ENCODE assay signal across 23 cellular contexts in the genomic region with DNA sequence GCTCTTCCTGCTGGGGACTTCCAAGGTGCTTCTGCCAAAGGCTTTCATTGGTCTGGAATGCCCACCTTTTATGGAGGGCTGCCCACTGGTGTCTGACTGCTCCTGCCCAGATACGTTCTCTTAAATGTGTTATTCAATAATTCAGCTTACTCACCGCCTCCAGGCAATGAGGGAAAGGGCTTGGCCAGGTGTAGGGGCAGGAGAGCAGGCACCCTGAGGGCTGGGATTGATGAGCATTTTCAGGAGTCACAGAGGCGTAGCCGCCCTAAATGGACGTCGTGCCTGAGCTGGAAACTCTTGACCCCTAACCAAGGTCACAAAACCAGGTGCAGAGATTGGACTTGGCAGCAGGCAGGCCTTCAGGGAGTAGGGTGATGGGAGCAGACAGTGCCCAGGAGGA. TPM values are rescaled to one million over a fixed set of nuclear protein-coding genes. Genes with fewer than 3 reads are reported as not detected.
A peak's percentile ranks its signal among the peaks of the same experiment; 100 is the strongest.
DNase-seq lines count a peak whose midpoint lies in the region; ATAC-seq, FAIRE-seq and TF ChIP-seq lines count a peak whose summit lies in the region.
"Had no signal": no experiment of that assay in that cellular context is flagged by ENCODE, and none has a peak within 500 bp of the region (broad histone marks: within the 10 kb centered on the region; RNA-seq: fewer than 3 reads in every experiment).

No MANE protein-coding gene starts in this region.

- H3K4me1 ChIP-seq in RWPE2 (ENCODE audit: insufficient read depth, poor library complexity, severe bottlenecking): peaks cover 4% of the 10 kb centered on the region
- peaks cover 21 to 34% of the 10 kb centered on the region in 2 donors for H3K4me1 ChIP-seq in kidney (ENCODE audit: control insufficient read depth in 1 of 2, insufficient read depth in 1 of 2, low read depth in 1 of 2, low read length in 2 of 2)
- H3K4me1 ChIP-seq in upper lobe of right lung: no peaks in the 10 kb centered on the region
- H3K4me1 ChIP-seq: prostate gland, SJSA1 had no signal

- intact Hi-C loops in kidney (cut with DNase I): no loop called here
- intact Hi-C loops in upper lobe of right lung (cut with DNase I): no loop called here

- peaks cover 83% of the 10 kb centered on the region for H3K4me1 Mint-ChIP-seq in activated naive CD8-positive, alpha-beta T cell (ENCODE audit: low read depth)
- peaks cover 80% of the 10 kb centered on the region for H3K4me1 Mint-ChIP-seq in activated naive CD8-positive, alpha-beta T cell treated with anti-CD3 and anti-CD28 coated beads, Interleukin-2, amount 50 U/mL, for 24 hours

- H3K27me3 ChIP-seq in RWPE2 (ENCODE audit: insufficient read depth, poor library complexity, severe bottlenecking) (no peaks in the 10 kb centered on the region), upper lobe of right lung (no peaks in the 10 kb centered on the region)
- H3K27me3 ChIP-seq: brain microvascular endothelial cell, SJSA1 had no signal

- H3K27ac ChIP-seq in RWPE2 (ENCODE audit: poor library complexity, severe bottlenecking): no peak overlapping the region
- peak overlapping the region; percentile 71 to 91 for H3K27ac ChIP-seq in kidney (ENCODE audit: low read depth in 2 of 2, low read length in 2 of 2)
- no peak overlapping the region for H3K27ac ChIP-seq in upper lobe of right lung
- H3K27ac ChIP-seq: brain microvascular endothelial cell, prostate gland, SJSA1 had no signal

- H3K27me3 Mint-ChIP-seq in activated naive CD8-positive, alpha-beta T cell: no peaks in the 10 kb centered on the region
- no peaks in the 10 kb centered on the region for H3K27me3 Mint-ChIP-seq in activated naive CD8-positive, alpha-beta T cell treated with anti-CD3 and anti-CD28 coated beads, Interleukin-2, amount 50 U/mL, for 24 hours
- H3K27me3 Mint-ChIP-seq: stimulated activated naive CD8-positive, alpha-beta T cell treated with anti-CD3 and anti-CD28 coated beads, Interleukin-15, Interleukin-2, amounts not matched to agents 100 ng/mL and 50 ng/mL, for 24 hours had no signal

- peak overlapping the region; percentile 58 for H3K27ac Mint-ChIP-seq in activated naive CD8-positive, alpha-beta T cell
- no peak overlapping the region for H3K27ac Mint-ChIP-seq in activated naive CD8-positive, alpha-beta T cell treated with anti-CD3 and anti-CD28 coated beads, Interleukin-2, amount 50 U/mL, for 24 hours

- H3K9me3 ChIP-seq in RWPE2 (ENCODE audit: severe bottlenecking) (no peaks in the 10 kb centered on the region), kidney (ENCODE audit: control insufficient read depth in 1 of 2, low read length in 2 of 2) (no peaks in the 10 kb centered on the region), upper lobe of right lung (no peaks in the 10 kb centered on the region)
- H3K9me3 ChIP-seq: prostate gland, SJSA1 had no signal

- no peak for TF ChIP-seq CTCF in RWPE2 (IDR thresholded peaks at IDR 0.05; ENCODE audit: poor library complexity, severe bottlenecking)
- TF ChIP-seq CTCF in kidney (IDR thresholded peaks at IDR 0.05; ENCODE audit: borderline replicate concordance, extremely low read depth, insufficient read depth): no peak
- no peak for TF ChIP-seq CTCF in upper lobe of right lung (IDR thresholded peaks at IDR 0.05)

- H3K4me3 Mint-ChIP-seq in activated naive CD8-positive, alpha-beta T cell: no peak overlapping the region
- H3K4me3 Mint-ChIP-seq in activated naive CD8-positive, alpha-beta T cell treated with anti-CD3 and anti-CD28 coated beads, Interleukin-2, amount 50 U/mL, for 24 hours: no peak overlapping the region
- H3K4me3 Mint-ChIP-seq: IgD-negative memory B cell; stimulated activated naive CD8-positive, alpha-beta T cell treated with anti-CD3 and anti-CD28 coated beads, Interleukin-15, Interleukin-2, amounts not matched to agents 100 ng/mL and 50 ng/mL, for 24 hours had no signal

- H3K36me3 ChIP-seq in RWPE2 (ENCODE audit: low read depth) (no peaks in the 10 kb centered on the region), kidney (ENCODE audit: control insufficient read depth in 1 of 2, insufficient read depth in 2 of 2, low read length in 2 of 2) (peaks cover 0 to 9% of the 10 kb centered on the region in 2 donors), upper lobe of right lung (no peaks in the 10 kb centered on the region)
- H3K36me3 ChIP-seq: brain microvascular endothelial cell, prostate gland, SJSA1 had no signal

- FAIRE-seq in kidney (lab: Jason Lieb, UNC): no peak
- FAIRE-seq: GM12891 had no signal

- peak overlapping the region in 1 of 2 donors; percentile 39 for H3K9ac ChIP-seq in kidney (ENCODE audit: low read length in 2 of 2)

- ATAC-seq in activated naive CD8-positive, alpha-beta T cell treated with anti-CD3 and anti-CD28 coated beads, Interleukin-2, amount 50 U/mL, for 24 hours: no peak
- peak; percentile 78 for ATAC-seq in RWPE2 (ENCODE audit: low read depth)
- ATAC-seq in upper lobe of right lung: no peak
- no peak for ATAC-seq in GM19395 (IDR thresholded peaks at IDR 0.05; ENCODE audit: unreplicated experiment)
- ATAC-seq in GM21390 (IDR thresholded peaks at IDR 0.05; ENCODE audit: unreplicated experiment): no peak

- H3K4me3 ChIP-seq in RWPE2 (ENCODE audit: severe bottlenecking): no peak overlapping the region
- no peak overlapping the region for H3K4me3 ChIP-seq in kidney (ENCODE audit: low read length in 2 of 2)
- no peak overlapping the region for H3K4me3 ChIP-seq in upper lobe of right lung
- H3K4me3 ChIP-seq: prostate gland, SJSA1 had no signal

- no peaks in the 10 kb centered on the region for H3K9me3 Mint-ChIP-seq in activated naive CD8-positive, alpha-beta T cell (ENCODE audit: low read depth)
- no peaks in the 10 kb centered on the region for H3K9me3 Mint-ChIP-seq in activated naive CD8-positive, alpha-beta T cell treated with anti-CD3 and anti-CD28 coated beads, Interleukin-2, amount 50 U/mL, for 24 hours
- H3K9me3 Mint-ChIP-seq: IgD-negative memory B cell; stimulated activated naive CD8-positive, alpha-beta T cell treated with anti-CD3 and anti-CD28 coated beads, Interleukin-15, Interleukin-2, amounts not matched to agents 100 ng/mL and 50 ng/mL, for 24 hours had no signal

- H3K36me3 Mint-ChIP-seq in activated naive CD8-positive, alpha-beta T cell: peaks cover 5% of the 10 kb centered on the region
- H3K36me3 Mint-ChIP-seq in activated naive CD8-positive, alpha-beta T cell treated with anti-CD3 and anti-CD28 coated beads, Interleukin-2, amount 50 U/mL, for 24 hours (ENCODE audit: low read depth): peaks cover 8% of the 10 kb centered on the region
- H3K36me3 Mint-ChIP-seq: IgD-negative memory B cell had no signal

- no peak for DNase-seq in activated naive CD8-positive, alpha-beta T cell treated with anti-CD3 and anti-CD28 coated beads, Interleukin-2, amount 50 U/mL, for 24 hours
- no peak for DNase-seq in RWPE2 (ENCODE audit: low spot score)
- DNase-seq in kidney: peak; percentile 91
- peak; percentile 16 for DNase-seq in upper lobe of right lung
- no peak for DNase-seq in occipital lobe (lab: John Stamatoyannopoulos, UW)
- DNase-seq: activated CD4-positive, alpha-beta T cell treated with anti-CD3 and anti-CD28 coated beads for 48 hours; activated CD8-positive, alpha-beta memory T cell treated with anti-CD3 and anti-CD28 coated beads, Interleukin-2, amount 50 U/mL, for 48 hours; activated naive CD4-positive, alpha-beta T cell; brain microvascular endothelial cell; Calu3; effector CD4-positive, alpha-beta T cell; T1000 had no signal

RNA-seq across cellular contexts. Expression of a gene that starts 26.8 kb away (rescaled TPM):
- total RNA-seq in kidney: 477 TPM
- polyA plus RNA-seq in kidney (ENCODE audit: insufficient read depth, low read depth, low replicate concordance): 1,006 TPM
- 21.2 TPM for total RNA-seq in upper lobe of right lung
- total RNA-seq in occipital lobe: not detected
- total RNA-seq: Calu3, G401, H4, liver, SJSA1 had no signal

Comparison
In these comparisons a context has a peak if more than half of its experiments do, and no peak if none do; other contexts are left out.
1. DNase-seq: peak in kidney (single experiment) and upper lobe of right lung (single experiment); none in activated naive CD8-positive, alpha-beta T cell treated with anti-CD3 and anti-CD28 coated beads, Interleukin-2, amount 50 U/mL, for 24 hours (single experiment), RWPE2 (single experiment) and occipital lobe (single experiment).
2. H3K27ac ChIP-seq: peak in kidney (2 of 2); none in RWPE2 (single experiment) and upper lobe of right lung (single experiment).
3. RNA of a gene that starts 26.8 kb away (total RNA-seq): 477 TPM in kidney (single experiment); 21.2 TPM in upper lobe of right lung (single experiment) and not detected in occipital lobe (single experiment); every median in the first group is over 10 times any median in the second.